ENCODE assay signal across 1 cellular context in the genomic region with DNA sequence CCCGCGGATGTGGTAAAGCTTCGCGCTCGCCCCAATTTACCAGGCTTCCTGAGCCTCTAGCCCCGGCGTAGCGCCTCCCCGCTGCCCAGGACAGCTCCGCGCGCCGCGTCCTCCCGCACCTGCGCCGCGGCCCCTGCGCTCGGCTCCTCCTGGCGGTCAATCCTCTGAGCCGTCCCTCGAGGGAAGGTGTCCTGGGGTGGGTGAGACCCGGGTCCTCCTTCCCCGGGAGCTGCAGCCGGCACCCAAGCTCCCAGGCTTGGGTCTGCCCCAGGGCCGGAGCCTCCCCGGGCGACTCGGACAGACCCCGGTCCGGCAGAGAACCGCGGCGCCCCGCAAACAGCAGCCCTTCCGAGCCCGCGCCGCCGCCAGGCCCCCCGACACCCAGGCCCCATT.
TF ChIP-seq lines count a peak whose summit lies in the region.

No MANE protein-coding gene starts in this region.

TF ChIP-seq in GM12878, 131 proteins besides CTCF, POLR2A, EP300 and RAD21 (continued from another document and continues in another):
- TF ChIP-seq, protein P1, sequence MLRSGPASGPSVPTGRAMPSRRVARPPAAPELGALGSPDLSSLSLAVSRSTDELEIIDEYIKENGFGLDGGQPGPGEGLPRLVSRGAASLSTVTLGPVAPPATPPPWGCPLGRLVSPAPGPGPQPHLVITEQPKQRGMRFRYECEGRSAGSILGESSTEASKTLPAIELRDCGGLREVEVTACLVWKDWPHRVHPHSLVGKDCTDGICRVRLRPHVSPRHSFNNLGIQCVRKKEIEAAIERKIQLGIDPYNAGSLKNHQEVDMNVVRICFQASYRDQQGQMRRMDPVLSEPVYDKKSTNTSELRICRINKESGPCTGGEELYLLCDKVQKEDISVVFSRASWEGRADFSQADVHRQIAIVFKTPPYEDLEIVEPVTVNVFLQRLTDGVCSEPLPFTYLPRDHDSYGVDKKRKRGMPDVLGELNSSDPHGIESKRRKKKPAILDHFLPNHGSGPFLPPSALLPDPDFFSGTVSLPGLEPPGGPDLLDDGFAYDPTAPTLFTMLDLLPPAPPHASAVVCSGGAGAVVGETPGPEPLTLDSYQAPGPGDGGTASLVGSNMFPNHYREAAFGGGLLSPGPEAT (IDR thresholded peaks at IDR 0.05; ENCODE audit: low read depth): no peak
- TF ChIP-seq ZZZ3 (IDR thresholded peaks at IDR 0.05; ENCODE audit: control insufficient read depth, insufficient read length, low read depth) (no peak), STAT1 (conservative IDR thresholded peaks at IDR 0.05) (no peak), ZNF24 (IDR thresholded peaks at IDR 0.05) (0 out of 2 replicates have a peak, but pooled peaks have one; percentile 56), STAT3 (IDR thresholded peaks at IDR 0.05; ENCODE audit: low read depth, low read length) (no peak), PAX8 (IDR thresholded peaks at IDR 0.05) (no peak), RBBP5 (conservative IDR thresholded peaks at IDR 0.05) (no peak), HDAC6 (IDR thresholded peaks at IDR 0.05; ENCODE audit: unreplicated experiment) (no peak), MYC (IDR thresholded peaks at IDR 0.05; ENCODE audit: insufficient read depth, insufficient read length, insufficient replicate concordance, low read length, severe bottlenecking) (no peak), RFX5 (IDR thresholded peaks at IDR 0.05; ENCODE audit: low read depth, low read length) (no peak), ZNF622 (IDR thresholded peaks at IDR 0.05) (no peak), POU2F2 (IDR thresholded peaks at IDR 0.05; ENCODE audit: borderline replicate concordance, low read depth, low read length) (no peak), ZBED1 (IDR thresholded peaks at IDR 0.05; ENCODE audit: borderline replicate concordance) (no peak), ZNF217 (IDR thresholded peaks at IDR 0.05) (no peak), TAF1 (IDR thresholded peaks at IDR 0.05; ENCODE audit: borderline replicate concordance, low read depth, low read length) (no peak), CREB1 (IDR thresholded peaks at IDR 0.05; ENCODE audit: low read depth) (0 out of 2 replicates have a peak, but pooled peaks have one; percentile 29), CHD4 (IDR thresholded peaks at IDR 0.05) (no peak), IKZF1 (conservative IDR thresholded peaks at IDR 0.05) (peak; percentile 82), GATAD2B (conservative IDR thresholded peaks at IDR 0.05; ENCODE audit: low read depth) (peak; percentile 80), POLR2AphosphoS5 (IDR thresholded peaks at IDR 0.05; ENCODE audit: low read length) (0 out of 2 replicates have a peak, but pooled peaks have one; percentile 10), HDGF (IDR thresholded peaks at IDR 0.05) (no peak), SMAD5 (IDR thresholded peaks at IDR 0.05; ENCODE audit: low read depth) (no peak), YBX1 (IDR thresholded peaks at IDR 0.05) (no peak), SREBF1 (IDR thresholded peaks at IDR 0.05; ENCODE audit: low read length) (no peak), PML (IDR thresholded peaks at IDR 0.05; ENCODE audit: low read length) (no peak), NR2F1 (conservative IDR thresholded peaks at IDR 0.05) (peak; percentile 38; the same call in 1 of the 2 replicates), MTA3 (IDR thresholded peaks at IDR 0.05; ENCODE audit: borderline replicate concordance, low read length) (no peak), MYB (IDR thresholded peaks at IDR 0.05; ENCODE audit: borderline replicate concordance, low read depth, low read length) (no peak), ZSCAN29 (IDR thresholded peaks at IDR 0.05) (no peak), KAT2A (conservative IDR thresholded peaks at IDR 0.05; ENCODE audit: control insufficient read depth, low read depth, low read length) (no peak)
- TF ChIP-seq, protein P2, sequence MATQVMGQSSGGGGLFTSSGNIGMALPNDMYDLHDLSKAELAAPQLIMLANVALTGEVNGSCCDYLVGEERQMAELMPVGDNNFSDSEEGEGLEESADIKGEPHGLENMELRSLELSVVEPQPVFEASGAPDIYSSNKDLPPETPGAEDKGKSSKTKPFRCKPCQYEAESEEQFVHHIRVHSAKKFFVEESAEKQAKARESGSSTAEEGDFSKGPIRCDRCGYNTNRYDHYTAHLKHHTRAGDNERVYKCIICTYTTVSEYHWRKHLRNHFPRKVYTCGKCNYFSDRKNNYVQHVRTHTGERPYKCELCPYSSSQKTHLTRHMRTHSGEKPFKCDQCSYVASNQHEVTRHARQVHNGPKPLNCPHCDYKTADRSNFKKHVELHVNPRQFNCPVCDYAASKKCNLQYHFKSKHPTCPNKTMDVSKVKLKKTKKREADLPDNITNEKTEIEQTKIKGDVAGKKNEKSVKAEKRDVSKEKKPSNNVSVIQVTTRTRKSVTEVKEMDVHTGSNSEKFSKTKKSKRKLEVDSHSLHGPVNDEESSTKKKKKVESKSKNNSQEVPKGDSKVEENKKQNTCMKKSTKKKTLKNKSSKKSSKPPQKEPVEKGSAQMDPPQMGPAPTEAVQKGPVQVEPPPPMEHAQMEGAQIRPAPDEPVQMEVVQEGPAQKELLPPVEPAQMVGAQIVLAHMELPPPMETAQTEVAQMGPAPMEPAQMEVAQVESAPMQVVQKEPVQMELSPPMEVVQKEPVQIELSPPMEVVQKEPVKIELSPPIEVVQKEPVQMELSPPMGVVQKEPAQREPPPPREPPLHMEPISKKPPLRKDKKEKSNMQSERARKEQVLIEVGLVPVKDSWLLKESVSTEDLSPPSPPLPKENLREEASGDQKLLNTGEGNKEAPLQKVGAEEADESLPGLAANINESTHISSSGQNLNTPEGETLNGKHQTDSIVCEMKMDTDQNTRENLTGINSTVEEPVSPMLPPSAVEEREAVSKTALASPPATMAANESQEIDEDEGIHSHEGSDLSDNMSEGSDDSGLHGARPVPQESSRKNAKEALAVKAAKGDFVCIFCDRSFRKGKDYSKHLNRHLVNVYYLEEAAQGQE (IDR thresholded peaks at IDR 0.05; ENCODE audit: low read depth, low read length): no peak
- TF ChIP-seq, protein P3, sequence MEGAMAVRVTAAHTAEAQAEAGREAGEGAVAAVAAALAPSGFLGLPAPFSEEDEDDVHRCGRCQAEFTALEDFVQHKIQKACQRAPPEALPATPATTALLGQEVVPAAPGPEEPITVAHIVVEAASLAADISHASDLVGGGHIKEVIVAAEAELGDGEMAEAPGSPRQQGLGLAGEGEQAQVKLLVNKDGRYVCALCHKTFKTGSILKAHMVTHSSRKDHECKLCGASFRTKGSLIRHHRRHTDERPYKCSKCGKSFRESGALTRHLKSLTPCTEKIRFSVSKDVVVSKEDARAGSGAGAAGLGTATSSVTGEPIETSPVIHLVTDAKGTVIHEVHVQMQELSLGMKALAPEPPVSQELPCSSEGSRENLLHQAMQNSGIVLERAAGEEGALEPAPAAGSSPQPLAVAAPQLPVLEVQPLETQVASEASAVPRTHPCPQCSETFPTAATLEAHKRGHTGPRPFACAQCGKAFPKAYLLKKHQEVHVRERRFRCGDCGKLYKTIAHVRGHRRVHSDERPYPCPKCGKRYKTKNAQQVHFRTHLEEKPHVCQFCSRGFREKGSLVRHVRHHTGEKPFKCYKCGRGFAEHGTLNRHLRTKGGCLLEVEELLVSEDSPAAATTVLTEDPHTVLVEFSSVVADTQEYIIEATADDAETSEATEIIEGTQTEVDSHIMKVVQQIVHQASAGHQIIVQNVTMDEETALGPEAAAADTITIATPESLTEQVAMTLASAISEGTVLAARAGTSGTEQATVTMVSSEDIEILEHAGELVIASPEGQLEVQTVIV (IDR thresholded peaks at IDR 0.05; ENCODE audit: borderline replicate concordance, partially characterized antibody): no peak
- TF ChIP-seq, protein P4, sequence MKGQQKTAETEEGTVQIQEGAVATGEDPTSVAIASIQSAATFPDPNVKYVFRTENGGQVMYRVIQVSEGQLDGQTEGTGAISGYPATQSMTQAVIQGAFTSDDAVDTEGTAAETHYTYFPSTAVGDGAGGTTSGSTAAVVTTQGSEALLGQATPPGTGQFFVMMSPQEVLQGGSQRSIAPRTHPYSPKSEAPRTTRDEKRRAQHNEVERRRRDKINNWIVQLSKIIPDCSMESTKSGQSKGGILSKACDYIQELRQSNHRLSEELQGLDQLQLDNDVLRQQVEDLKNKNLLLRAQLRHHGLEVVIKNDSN (IDR thresholded peaks at IDR 0.05; ENCODE audit: borderline replicate concordance, extremely low read length, insufficient read depth, low read depth, low read length): no peak
- TF ChIP-seq, protein P5, sequence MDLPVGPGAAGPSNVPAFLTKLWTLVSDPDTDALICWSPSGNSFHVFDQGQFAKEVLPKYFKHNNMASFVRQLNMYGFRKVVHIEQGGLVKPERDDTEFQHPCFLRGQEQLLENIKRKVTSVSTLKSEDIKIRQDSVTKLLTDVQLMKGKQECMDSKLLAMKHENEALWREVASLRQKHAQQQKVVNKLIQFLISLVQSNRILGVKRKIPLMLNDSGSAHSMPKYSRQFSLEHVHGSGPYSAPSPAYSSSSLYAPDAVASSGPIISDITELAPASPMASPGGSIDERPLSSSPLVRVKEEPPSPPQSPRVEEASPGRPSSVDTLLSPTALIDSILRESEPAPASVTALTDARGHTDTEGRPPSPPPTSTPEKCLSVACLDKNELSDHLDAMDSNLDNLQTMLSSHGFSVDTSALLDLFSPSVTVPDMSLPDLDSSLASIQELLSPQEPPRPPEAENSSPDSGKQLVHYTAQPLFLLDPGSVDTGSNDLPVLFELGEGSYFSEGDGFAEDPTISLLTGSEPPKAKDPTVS (IDR thresholded peaks at IDR 0.05; ENCODE audit: low read depth, low read length): no peak
- TF ChIP-seq, protein P6, sequence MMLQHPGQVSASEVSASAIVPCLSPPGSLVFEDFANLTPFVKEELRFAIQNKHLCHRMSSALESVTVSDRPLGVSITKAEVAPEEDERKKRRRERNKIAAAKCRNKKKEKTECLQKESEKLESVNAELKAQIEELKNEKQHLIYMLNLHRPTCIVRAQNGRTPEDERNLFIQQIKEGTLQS (IDR thresholded peaks at IDR 0.05; ENCODE audit: borderline replicate concordance, extremely low read depth, low read depth, low read length): no peak
- TF ChIP-seq, protein P7, sequence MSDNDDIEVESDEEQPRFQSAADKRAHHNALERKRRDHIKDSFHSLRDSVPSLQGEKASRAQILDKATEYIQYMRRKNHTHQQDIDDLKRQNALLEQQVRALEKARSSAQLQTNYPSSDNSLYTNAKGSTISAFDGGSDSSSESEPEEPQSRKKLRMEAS (IDR thresholded peaks at IDR 0.05; ENCODE audit: low read depth, low read length): no peak
- TF ChIP-seq, protein P8, sequence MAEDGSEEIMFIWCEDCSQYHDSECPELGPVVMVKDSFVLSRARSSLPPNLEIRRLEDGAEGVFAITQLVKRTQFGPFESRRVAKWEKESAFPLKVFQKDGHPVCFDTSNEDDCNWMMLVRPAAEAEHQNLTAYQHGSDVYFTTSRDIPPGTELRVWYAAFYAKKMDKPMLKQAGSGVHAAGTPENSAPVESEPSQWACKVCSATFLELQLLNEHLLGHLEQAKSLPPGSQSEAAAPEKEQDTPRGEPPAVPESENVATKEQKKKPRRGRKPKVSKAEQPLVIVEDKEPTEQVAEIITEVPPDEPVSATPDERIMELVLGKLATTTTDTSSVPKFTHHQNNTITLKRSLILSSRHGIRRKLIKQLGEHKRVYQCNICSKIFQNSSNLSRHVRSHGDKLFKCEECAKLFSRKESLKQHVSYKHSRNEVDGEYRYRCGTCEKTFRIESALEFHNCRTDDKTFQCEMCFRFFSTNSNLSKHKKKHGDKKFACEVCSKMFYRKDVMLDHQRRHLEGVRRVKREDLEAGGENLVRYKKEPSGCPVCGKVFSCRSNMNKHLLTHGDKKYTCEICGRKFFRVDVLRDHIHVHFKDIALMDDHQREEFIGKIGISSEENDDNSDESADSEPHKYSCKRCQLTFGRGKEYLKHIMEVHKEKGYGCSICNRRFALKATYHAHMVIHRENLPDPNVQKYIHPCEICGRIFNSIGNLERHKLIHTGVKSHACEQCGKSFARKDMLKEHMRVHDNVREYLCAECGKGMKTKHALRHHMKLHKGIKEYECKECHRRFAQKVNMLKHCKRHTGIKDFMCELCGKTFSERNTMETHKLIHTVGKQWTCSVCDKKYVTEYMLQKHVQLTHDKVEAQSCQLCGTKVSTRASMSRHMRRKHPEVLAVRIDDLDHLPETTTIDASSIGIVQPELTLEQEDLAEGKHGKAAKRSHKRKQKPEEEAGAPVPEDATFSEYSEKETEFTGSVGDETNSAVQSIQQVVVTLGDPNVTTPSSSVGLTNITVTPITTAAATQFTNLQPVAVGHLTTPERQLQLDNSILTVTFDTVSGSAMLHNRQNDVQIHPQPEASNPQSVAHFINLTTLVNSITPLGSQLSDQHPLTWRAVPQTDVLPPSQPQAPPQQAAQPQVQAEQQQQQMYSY (CRISPR knock-in tag; IDR thresholded peaks at IDR 0.05): no peak
- TF ChIP-seq, protein P9, sequence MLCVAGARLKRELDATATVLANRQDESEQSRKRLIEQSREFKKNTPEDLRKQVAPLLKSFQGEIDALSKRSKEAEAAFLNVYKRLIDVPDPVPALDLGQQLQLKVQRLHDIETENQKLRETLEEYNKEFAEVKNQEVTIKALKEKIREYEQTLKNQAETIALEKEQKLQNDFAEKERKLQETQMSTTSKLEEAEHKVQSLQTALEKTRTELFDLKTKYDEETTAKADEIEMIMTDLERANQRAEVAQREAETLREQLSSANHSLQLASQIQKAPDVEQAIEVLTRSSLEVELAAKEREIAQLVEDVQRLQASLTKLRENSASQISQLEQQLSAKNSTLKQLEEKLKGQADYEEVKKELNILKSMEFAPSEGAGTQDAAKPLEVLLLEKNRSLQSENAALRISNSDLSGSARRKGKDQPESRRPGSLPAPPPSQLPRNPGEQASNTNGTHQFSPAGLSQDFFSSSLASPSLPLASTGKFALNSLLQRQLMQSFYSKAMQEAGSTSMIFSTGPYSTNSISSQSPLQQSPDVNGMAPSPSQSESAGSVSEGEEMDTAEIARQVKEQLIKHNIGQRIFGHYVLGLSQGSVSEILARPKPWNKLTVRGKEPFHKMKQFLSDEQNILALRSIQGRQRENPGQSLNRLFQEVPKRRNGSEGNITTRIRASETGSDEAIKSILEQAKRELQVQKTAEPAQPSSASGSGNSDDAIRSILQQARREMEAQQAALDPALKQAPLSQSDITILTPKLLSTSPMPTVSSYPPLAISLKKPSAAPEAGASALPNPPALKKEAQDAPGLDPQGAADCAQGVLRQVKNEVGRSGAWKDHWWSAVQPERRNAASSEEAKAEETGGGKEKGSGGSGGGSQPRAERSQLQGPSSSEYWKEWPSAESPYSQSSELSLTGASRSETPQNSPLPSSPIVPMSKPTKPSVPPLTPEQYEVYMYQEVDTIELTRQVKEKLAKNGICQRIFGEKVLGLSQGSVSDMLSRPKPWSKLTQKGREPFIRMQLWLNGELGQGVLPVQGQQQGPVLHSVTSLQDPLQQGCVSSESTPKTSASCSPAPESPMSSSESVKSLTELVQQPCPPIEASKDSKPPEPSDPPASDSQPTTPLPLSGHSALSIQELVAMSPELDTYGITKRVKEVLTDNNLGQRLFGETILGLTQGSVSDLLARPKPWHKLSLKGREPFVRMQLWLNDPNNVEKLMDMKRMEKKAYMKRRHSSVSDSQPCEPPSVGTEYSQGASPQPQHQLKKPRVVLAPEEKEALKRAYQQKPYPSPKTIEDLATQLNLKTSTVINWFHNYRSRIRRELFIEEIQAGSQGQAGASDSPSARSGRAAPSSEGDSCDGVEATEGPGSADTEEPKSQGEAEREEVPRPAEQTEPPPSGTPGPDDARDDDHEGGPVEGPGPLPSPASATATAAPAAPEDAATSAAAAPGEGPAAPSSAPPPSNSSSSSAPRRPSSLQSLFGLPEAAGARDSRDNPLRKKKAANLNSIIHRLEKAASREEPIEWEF (IDR thresholded peaks at IDR 0.05; ENCODE audit: insufficient replicate concordance, low read depth, low read length): no peak
